ENCODE assay signal across 8 cellular contexts in the genomic region with DNA sequence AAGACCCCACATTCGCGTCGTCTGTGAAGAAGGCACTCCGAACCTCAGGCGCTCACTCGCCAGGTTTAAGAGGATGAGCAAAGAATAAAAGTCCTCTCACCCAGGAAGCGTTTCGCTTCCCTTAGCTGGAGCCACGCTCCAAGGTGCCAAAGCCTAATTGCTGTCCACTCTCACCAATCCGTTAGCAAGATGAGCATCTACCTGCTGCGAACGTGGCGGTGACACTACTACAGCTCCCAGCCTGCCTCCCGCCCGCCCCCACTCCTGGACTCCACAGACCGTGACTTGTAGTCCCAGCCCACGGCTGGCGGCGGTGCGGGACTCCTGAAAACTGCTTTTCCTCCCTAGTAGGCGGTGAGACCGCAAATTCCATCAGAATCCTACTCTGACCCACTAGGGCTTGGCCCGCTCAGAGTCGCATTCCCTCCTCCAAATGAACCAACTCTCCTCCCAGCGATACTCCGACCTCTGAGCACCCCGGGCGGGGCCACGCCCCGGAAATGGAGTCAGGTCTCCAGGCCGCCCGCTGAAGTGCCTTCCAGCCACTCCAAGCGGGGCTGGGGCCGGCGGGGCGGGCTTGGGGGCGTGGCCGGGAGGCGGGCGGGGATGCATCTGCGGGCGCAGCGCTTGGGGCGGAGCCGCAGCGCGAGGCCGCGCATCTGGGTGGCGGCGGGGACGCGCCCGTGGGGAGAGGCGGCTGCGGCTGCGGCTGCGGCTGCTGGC. TPM values are rescaled to one million over a fixed set of nuclear protein-coding genes. Genes with fewer than 3 reads are reported as not detected.
DNase-seq lines count a peak whose midpoint lies in the region; ATAC-seq, FAIRE-seq and TF ChIP-seq lines count a peak whose summit lies in the region.

No MANE protein-coding gene starts in this region.

- peak; percentile 89 for ATAC-seq in HG03439 (IDR thresholded peaks at IDR 0.05; ENCODE audit: unreplicated experiment)

- no peaks in the 10 kb centered on the region for H3K27me3 ChIP-seq in BE2C

- no peaks in the 10 kb centered on the region for H3K36me3 ChIP-seq in BE2C

- DNase-seq in BE2C, result peak; percentile 99
- peak; percentile 99 for DNase-seq in GM19239 (ENCODE audit: insufficient read length, low spot score)
- peak; percentile 97 for DNase-seq in NCI-H460 (ENCODE audit: extremely low read depth, low read depth)
- peak; percentile 93 for DNase-seq in activated CD4-positive, alpha-beta T cell treated with anti-CD3 and anti-CD28 coated beads for 1 hour
- peak; percentile 100 for DNase-seq in cerebellum (ENCODE audit: low spot score)
- DNase-seq in kidney glomerular epithelial cell (lab: John Stamatoyannopoulos, UW), result peak; percentile 95
- peak; percentile 98 for DNase-seq in stimulated activated CD4-positive, alpha-beta T cell treated with anti-CD3 and anti-CD28 coated beads, Interleukin-15, amount 100 ng/mL, for 24 hours

- no peaks in the 10 kb centered on the region for H3K4me1 ChIP-seq in BE2C

- H3K9me3 ChIP-seq in BE2C, result no peaks in the 10 kb centered on the region

- H3K4me3 ChIP-seq in BE2C (ENCODE audit: low read depth, low read length), result peak overlapping the region; percentile 66

- no peak for TF ChIP-seq CTCF in BE2C (IDR thresholded peaks at IDR 0.05; ENCODE audit: low read depth, low read length)

- FAIRE-seq in GM19239 (lab: Jason Lieb, UNC), result peak; percentile 77

RNA-seq across cellular contexts. Expression of a gene that starts 0.5 kb away (rescaled TPM):
- 48.6 TPM for polyA plus RNA-seq in BE2C (2012; ENCODE audit: insufficient read depth, insufficient read length, low read depth)
- 76.3 and 92.7 TPM in 2 replicates for total RNA-seq in NCI-H460 (2014; rRNA removed; shearing (Covaris generic))
- polyA plus RNA-seq in NCI-H460 (2014; cell fraction: nucleus; rRNA removed), result 47.0 and 47.4 TPM in 2 replicates
- 102 TPM for total RNA-seq in cerebellum

Comparison
In these comparisons a context has a peak if more than half of its experiments do, and no peak if none do; other contexts are left out.
1. Peak in every context shown above with its lines: DNase-seq, ATAC-seq and H3K4me3 ChIP-seq.